Comparison of ENCODE assay signal across 8 cellular contexts in the genomic region with DNA sequence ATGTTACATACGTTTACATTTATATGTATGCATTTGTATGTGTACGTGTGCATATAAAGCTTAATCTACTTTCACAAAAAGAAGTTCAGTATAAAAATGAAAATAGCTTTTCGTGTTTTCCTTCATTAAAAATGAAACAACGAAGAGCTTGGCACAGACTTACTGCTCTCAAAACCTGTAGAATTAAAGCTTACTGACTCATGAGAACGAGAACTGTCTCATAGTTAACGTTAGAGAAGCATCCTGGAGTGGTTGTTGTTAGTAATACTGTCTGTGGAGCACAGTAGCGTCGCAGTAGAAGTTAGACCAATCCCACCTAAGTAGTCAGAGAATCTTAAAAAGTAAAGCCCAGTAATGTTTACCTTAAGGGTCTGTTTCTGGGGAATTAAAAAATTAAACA. TPM values are rescaled to one million over a fixed set of nuclear protein-coding genes. Genes with fewer than 3 reads are reported as not detected.
DNase-seq lines count a peak whose midpoint lies in the region; ATAC-seq, FAIRE-seq and TF ChIP-seq lines count a peak whose summit lies in the region.

No MANE protein-coding gene starts in this region.

- CTCF ChIA-PET in activated CD8-positive, alpha-beta T cell treated with anti-CD3 and anti-CD28 coated beads, Interleukin-2, amount 10 ng/mL, durations not matched to agents 7 days and 5 days (lab: Charles Lee), result interaction anchor here (1.1 kb wide), 2 partner anchors 17 to 47 kb away, joined by 7 to 9 read pairs; a partner anchor contains a TSS

- no peaks in the 10 kb centered on the region for H3K27me3 Mint-ChIP-seq in activated CD8-positive, alpha-beta T cell treated with anti-CD3 and anti-CD28 coated beads, Interleukin-2, amount 10 ng/mL, durations not matched to agents 7 days and 5 days (ENCODE audit: low read depth)

- no peaks in the 10 kb centered on the region for H3K9me3 Mint-ChIP-seq in activated CD8-positive, alpha-beta T cell treated with anti-CD3 and anti-CD28 coated beads, Interleukin-2, amount 10 ng/mL, durations not matched to agents 7 days and 5 days (ENCODE audit: insufficient read depth)

- H3K4me3 ChIP-seq in ACC112 (ENCODE audit: low read depth, low read length) (peak overlapping the region; percentile 93), iPS-11a (ENCODE audit: low read depth, low read length) (peak overlapping the region; percentile 90)

- H3K79me2 ChIP-seq in ACC112 (ENCODE audit: control insufficient read depth, insufficient read depth, low read length, unreplicated experiment), result peaks cover 62% of the 10 kb centered on the region

- H3K4me1 ChIP-seq in ACC112 (ENCODE audit: control insufficient read depth, insufficient read depth, low read length, unreplicated experiment), result peaks cover 25% of the 10 kb centered on the region

- H3K27ac ChIP-seq in ACC112 (ENCODE audit: low read depth, low read length), result peak overlapping the region; percentile 83

- H3K27me3 ChIP-seq in ACC112 (ENCODE audit: insufficient read depth, low read length), result no peaks in the 10 kb centered on the region

- peak overlapping the region; percentile 96 for H3K4me3 Mint-ChIP-seq in activated CD8-positive, alpha-beta T cell treated with anti-CD3 and anti-CD28 coated beads, Interleukin-2, amount 10 ng/mL, durations not matched to agents 7 days and 5 days

- no peak for TF ChIP-seq POLR2A in H54 (IDR thresholded peaks at IDR 0.05; ENCODE audit: low read depth, low read length)

- peaks cover 47% of the 10 kb centered on the region for H3K4me1 Mint-ChIP-seq in activated CD8-positive, alpha-beta T cell treated with anti-CD3 and anti-CD28 coated beads, Interleukin-2, amount 10 ng/mL, durations not matched to agents 7 days and 5 days (ENCODE audit: low read depth)

- no peak for ATAC-seq in activated CD8-positive, alpha-beta T cell treated with anti-CD3 and anti-CD28 coated beads, Interleukin-2, amount 10 ng/mL, durations not matched to agents 7 days and 5 days
- ATAC-seq in stimulated activated naive CD8-positive, alpha-beta T cell treated with anti-CD3 and anti-CD28 coated beads, Interleukin-15, Interleukin-2, amounts not matched to agents 100 U/mL and 50 U/mL, for 24 hours, result peak; percentile 29
- ATAC-seq in HG02623 (IDR thresholded peaks at IDR 0.05; ENCODE audit: unreplicated experiment), result no peak

- H2AFZ ChIP-seq in ACC112 (ENCODE audit: low read length, unreplicated experiment), result no peak overlapping the region

- H3K27ac Mint-ChIP-seq in activated CD8-positive, alpha-beta T cell treated with anti-CD3 and anti-CD28 coated beads, Interleukin-2, amount 10 ng/mL, durations not matched to agents 7 days and 5 days, result peak overlapping the region; percentile 97

- POLR2A ChIA-PET in activated CD8-positive, alpha-beta T cell treated with anti-CD3 and anti-CD28 coated beads, Interleukin-2, amount 10 ng/mL, durations not matched to agents 7 days and 5 days (lab: Charles Lee), result interaction anchor here (0.9 to 9.9 kb wide), 2 partner anchors 47 to 68 kb away, joined by 5 to 185 read pairs; a partner anchor contains a TSS

- H3K36me3 ChIP-seq in ACC112 (ENCODE audit: insufficient read depth, low read length), result no peaks in the 10 kb centered on the region

- FAIRE-seq in H54 (lab: Jason Lieb, UNC), result peak; percentile 66

- peaks cover 30% of the 10 kb centered on the region for H3K36me3 Mint-ChIP-seq in activated CD8-positive, alpha-beta T cell treated with anti-CD3 and anti-CD28 coated beads, Interleukin-2, amount 10 ng/mL, durations not matched to agents 7 days and 5 days (ENCODE audit: low read depth)

- DNase-seq in H54 (ENCODE audit: insufficient read length, low spot score) (no peak), NCI-H510A (lab: John Stamatoyannopoulos, UW) (no peak), GM19238 (ENCODE audit: insufficient read length, low spot score) (no peak)
- DNase-seq in activated CD8-positive, alpha-beta T cell treated with anti-CD3 and anti-CD28 coated beads, Interleukin-2, amount 10 ng/mL, durations not matched to agents 7 days and 5 days, result no peak
- no peak for DNase-seq in stimulated activated naive CD8-positive, alpha-beta T cell treated with anti-CD3 and anti-CD28 coated beads, Interleukin-15, Interleukin-2, amounts not matched to agents 100 U/mL and 50 U/mL, for 24 hours

RNA-seq across cellular contexts. Expression of a gene that starts 1.3 kb away (rescaled TPM):
- 10 to 100 TPM; 69.4 to 74.1 TPM for total RNA-seq in activated CD8-positive, alpha-beta T cell treated with anti-CD3 and anti-CD28 coated beads, Interleukin-2, amount 10 ng/mL, durations not matched to agents 7 days and 5 days

RNA-seq across cellular contexts. Expression of a gene that starts 46.3 kb away (rescaled TPM):
- total RNA-seq in activated CD8-positive, alpha-beta T cell treated with anti-CD3 and anti-CD28 coated beads, Interleukin-2, amount 10 ng/mL, durations not matched to agents 7 days and 5 days, result 10 to 100 TPM; 85.8 to 87.7 TPM

RNA-seq across cellular contexts. Expression of a gene that starts 46.8 kb away (rescaled TPM):
- 10 to 100 TPM; 37.3 to 43.4 TPM for total RNA-seq in activated CD8-positive, alpha-beta T cell treated with anti-CD3 and anti-CD28 coated beads, Interleukin-2, amount 10 ng/mL, durations not matched to agents 7 days and 5 days
